Comparison of ENCODE assay signal across 35 cellular contexts in genomic region chr16:11462036-11462435, GRCh38.
"Had no signal": no experiment of that assay in that cellular context is flagged by ENCODE, and none has a peak within 500 bp of the region (broad histone marks: within the 10 kb centered on the region; RNA-seq: fewer than 3 reads in every experiment).

No MANE protein-coding gene starts in this region.

- H3K4me1 ChIP-seq: adrenal gland, ascending aorta, body of pancreas, breast epithelium had no signal

- FAIRE-seq: astrocyte, bronchial epithelial cell had no signal

- H3K4me3 ChIP-seq: adrenal gland, ascending aorta, body of pancreas, breast epithelium, cardiac muscle cell had no signal

- ATAC-seq: activated naive CD4-positive, alpha-beta T cell treated with anti-CD3 and anti-CD28 coated beads, Interleukin-2, amount 50 U/mL, for 72 hours; activated naive CD8-positive, alpha-beta T cell treated with anti-CD3 and anti-CD28 coated beads, Interleukin-2, amount 50 U/mL, for 24 hours; activated T-cell treated with anti-CD3 and anti-CD28 coated beads, Interleukin-2, amount 50 U/mL, for 4 hours; activated T-cell treated with anti-CD3 and anti-CD28 coated beads, Interleukin-2, amount 50 U/mL, for 72 hours; activated T-helper 17 cell treated with anti-CD3 and anti-CD28 coated beads, Interleukin-2, amount 50 U/mL, for 72 hours; body of pancreas had no signal

- DNase-seq: activated effector memory CD4-positive, alpha-beta T cell treated with anti-CD3 and anti-CD28 coated beads, Interleukin-2, amount 50 U/mL, for 16 hours; activated effector memory CD4-positive, alpha-beta T cell treated with Interleukin-2 at 50 U/mL for 16 hours; activated gamma-delta T cell; activated gamma-delta T cell treated with Interleukin-2 at 50 U/mL for 16 hours; activated naive CD4-positive, alpha-beta T cell; activated naive CD4-positive, alpha-beta T cell treated with anti-CD3 and anti-CD28 coated beads for 36 hours; activated naive CD4-positive, alpha-beta T cell treated with anti-CD3 and anti-CD28 coated beads, Interleukin-2, amount 10 ng/mL, durations not matched to agents 7 days and 5 days; activated naive CD4-positive, alpha-beta T cell treated with anti-CD3 and anti-CD28 coated beads, Interleukin-2, amount 50 U/mL, for 16 hours; activated naive CD4-positive, alpha-beta T cell treated with Interleukin-2 at 50 U/mL for 16 hours; activated naive CD8-positive, alpha-beta T cell treated with anti-CD3 and anti-CD28 coated beads for 36 hours; activated naive CD8-positive, alpha-beta T cell treated with anti-CD3 and anti-CD28 coated beads, Interleukin-2, amount 10 ng/mL, durations not matched to agents 7 days and 5 days; activated naive CD8-positive, alpha-beta T cell treated with anti-CD3 and anti-CD28 coated beads, Interleukin-2, amount 50 U/mL, for 24 hours; activated T-cell treated with anti-CD3 and anti-CD28 coated beads for 4 hours; activated T-cell treated with anti-CD3 and anti-CD28 coated beads, Interleukin-2, amount 50 U/mL, for 1 hour; activated T-cell treated with anti-CD3 and anti-CD28 coated beads, Interleukin-2, amount 50 U/mL, for 24 hours; activated T-cell treated with anti-CD3 and anti-CD28 coated beads, Interleukin-2, amount 50 U/mL, for 4 hours; activated T-cell treated with anti-CD3 and anti-CD28 coated beads, Interleukin-2, amount 50 U/mL, for 48 hours; activated T-cell treated with anti-CD3 and anti-CD28 coated beads, Interleukin-2, amount 50 U/mL, for 72 hours; adrenal gland; amniotic stem cell; amygdala; anterior cingulate cortex; aorta; body of pancreas; brain microvascular endothelial cell; caudate nucleus; central memory CD4-positive, alpha-beta T cell; cerebellar nuclear complex had no signal

- H3K36me3 ChIP-seq: adrenal gland, ascending aorta, brain microvascular endothelial cell, breast epithelium, cardiac muscle cell had no signal

- H3K27me3 ChIP-seq: adrenal gland, ascending aorta, body of pancreas, brain microvascular endothelial cell, breast epithelium, cardiac muscle cell had no signal

- H3K27ac ChIP-seq: adrenal gland, ascending aorta, body of pancreas, brain microvascular endothelial cell, breast epithelium, cardiac muscle cell had no signal

- H3K9me3 ChIP-seq: adrenal gland, ascending aorta, body of pancreas, breast epithelium had no signal
